ENCODE assay signal across 8 cellular contexts in the genomic region with DNA sequence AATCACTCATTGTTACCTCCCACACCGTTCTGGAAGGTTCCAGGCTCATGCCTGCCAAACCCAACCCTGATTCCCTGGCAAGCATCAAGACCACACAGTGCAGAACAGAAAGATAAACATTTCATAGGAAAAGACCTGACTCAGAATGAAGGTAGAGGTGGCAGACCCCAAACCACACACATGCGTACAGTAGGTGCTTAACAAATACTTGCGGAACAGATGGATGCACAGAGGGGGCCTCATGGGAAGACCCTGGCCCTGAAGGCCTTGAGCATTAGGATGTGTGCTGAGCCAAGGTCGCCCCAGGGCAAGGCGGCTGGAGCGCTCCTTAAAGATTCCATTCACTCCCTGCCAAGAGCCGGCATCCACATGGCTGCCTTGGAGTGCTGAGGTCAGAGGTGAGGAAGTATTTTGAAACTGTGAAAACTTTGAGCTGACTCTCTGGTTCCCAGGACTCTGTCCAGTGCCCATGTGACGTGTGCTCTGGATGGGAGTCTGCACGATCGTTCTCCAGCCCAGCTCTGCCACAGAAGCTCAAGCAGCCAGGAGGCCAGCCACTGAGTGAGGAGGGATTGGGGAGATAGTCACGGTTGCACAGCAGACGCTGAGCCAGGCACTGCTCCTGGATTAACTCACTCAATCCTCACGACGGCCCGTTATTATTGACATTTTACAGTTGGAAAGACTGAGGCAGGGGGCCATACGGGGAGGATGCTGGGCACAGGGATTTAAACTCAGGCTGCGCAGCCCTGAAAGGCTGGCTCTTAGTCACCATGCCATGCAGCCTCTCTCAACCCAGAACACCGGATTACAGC.
DNase-seq lines count a peak whose midpoint lies in the region; ATAC-seq lines count a peak whose summit lies in the region.

No MANE protein-coding gene starts in this region.

- intact Hi-C loops in left colon (cut with DNase I, micrococcal nuclease): no loop called here

- DNase-seq in HuH-7.5 (ENCODE audit: low spot score): peak; percentile 59
- DNase-seq in dermis blood vessel endothelial cell: peak; percentile 40
- no peak for DNase-seq in left colon
- peak; percentile 59 for DNase-seq in pulmonary artery endothelial cell (ENCODE audit: low read depth, low spot score)
- DNase-seq in activated CD8-positive, alpha-beta memory T cell treated with anti-CD3 and anti-CD28 coated beads for 24 hours: no peak
- no peak for DNase-seq in GOT3 (lab: John Stamatoyannopoulos, UW)

- ATAC-seq in left colon: peak; percentile 7
- ATAC-seq in HG02759 (IDR thresholded peaks at IDR 0.05; ENCODE audit: unreplicated experiment): no peak
- ATAC-seq in HG02938 (IDR thresholded peaks at IDR 0.05; ENCODE audit: unreplicated experiment): no peak

Comparison
In these comparisons a context has a peak if more than half of its experiments do, and no peak if none do; other contexts are left out.
1. DNase-seq: peak in HuH-7.5 (single experiment), dermis blood vessel endothelial cell (single experiment) and pulmonary artery endothelial cell (single experiment); none in left colon (0 of 2), activated CD8-positive, alpha-beta memory T cell treated with anti-CD3 and anti-CD28 coated beads for 24 hours (single experiment) and GOT3 (single experiment).